16 cellular contexts compared by ENCODE assay signal in genomic region chr5:78573318-78573717, GRCh38.
DNase-seq lines count a peak whose midpoint lies in the region; ATAC-seq and TF ChIP-seq lines count a peak whose summit lies in the region.
"Had no signal": no experiment of that assay in that cellular context is flagged by ENCODE, and none has a peak within 500 bp of the region (broad histone marks: within the 10 kb centered on the region; RNA-seq: fewer than 3 reads in every experiment).

No MANE protein-coding gene starts in this region.

- no peaks in the 10 kb centered on the region for H3K27me3 ChIP-seq in ACC112 (ENCODE audit: insufficient read depth, low read length)

- no peaks in the 10 kb centered on the region for H3K9me3 Mint-ChIP-seq in naive thymus-derived CD8-positive, alpha-beta T cell
- H3K9me3 Mint-ChIP-seq: activated CD4-positive, alpha-beta memory T cell treated with anti-CD3 and anti-CD28 coated beads, Interleukin-2, amount 10 ng/mL, durations not matched to agents 7 days and 5 days; activated naive CD4-positive, alpha-beta T cell treated with anti-CD3 and anti-CD28 coated beads, Interleukin-2, amount 10 ng/mL, durations not matched to agents 7 days and 5 days had no signal

- H3K4me3 ChIP-seq in ACC112 (ENCODE audit: low read depth, low read length), result no peak overlapping the region
- no peak overlapping the region for H3K4me3 ChIP-seq in NB4 (ENCODE audit: low read depth, low read length)
- H3K4me3 ChIP-seq: coronary artery, smooth muscle cell had no signal

- ATAC-seq in GM18868 (IDR thresholded peaks at IDR 0.05; ENCODE audit: unreplicated experiment), result peak; percentile 59
- peak; percentile 60 for ATAC-seq in HG02642 (IDR thresholded peaks at IDR 0.05; ENCODE audit: poor library complexity, unreplicated experiment)
- ATAC-seq in naive thymus-derived CD8-positive, alpha-beta T cell, result no peak
- ATAC-seq: T-helper 17 cell had no signal

- no peak for TF ChIP-seq CTCF in NB4 (IDR thresholded peaks at IDR 0.05; ENCODE audit: low read depth, low read length)

- no peak overlapping the region for H2AFZ ChIP-seq in ACC112 (ENCODE audit: low read length, unreplicated experiment)

- peak overlapping the region; percentile 31; the same call in 1 of the 2 replicates for H3K27ac ChIP-seq in ACC112 (ENCODE audit: low read depth, low read length)

- H3K36me3 Mint-ChIP-seq in naive thymus-derived CD8-positive, alpha-beta T cell, result no peaks in the 10 kb centered on the region
- H3K36me3 Mint-ChIP-seq: activated naive CD4-positive, alpha-beta T cell treated with anti-CD3 and anti-CD28 coated beads, Interleukin-2, amount 10 ng/mL, durations not matched to agents 7 days and 5 days had no signal

- no peak for TF ChIP-seq POLR2A in NB4 (IDR thresholded peaks at IDR 0.05; ENCODE audit: extremely low read depth, insufficient read length)

- no peak overlapping the region for H3K4me3 Mint-ChIP-seq in naive thymus-derived CD8-positive, alpha-beta T cell
- H3K4me3 Mint-ChIP-seq: activated CD4-positive, alpha-beta memory T cell treated with anti-CD3 and anti-CD28 coated beads, Interleukin-2, amount 10 ng/mL, durations not matched to agents 7 days and 5 days; activated naive CD4-positive, alpha-beta T cell treated with anti-CD3 and anti-CD28 coated beads, Interleukin-2, amount 10 ng/mL, durations not matched to agents 7 days and 5 days; T-helper 17 cell had no signal

- DNase-seq in NB4 (ENCODE audit: low read depth), result peak; percentile 73
- no peak for DNase-seq in cortex of kidney (lab: John Stamatoyannopoulos, UW)
- no peak for DNase-seq in naive thymus-derived CD8-positive, alpha-beta T cell
- DNase-seq in cerebellum (ENCODE audit: low spot score), result no peak
- DNase-seq in globus pallidus (ENCODE audit: low spot score), result no peak
- DNase-seq: activated CD4-positive, alpha-beta memory T cell treated with anti-CD3 and anti-CD28 coated beads, Interleukin-2, amount 10 ng/mL, durations not matched to agents 7 days and 5 days; activated naive CD4-positive, alpha-beta T cell treated with anti-CD3 and anti-CD28 coated beads, Interleukin-2, amount 10 ng/mL, durations not matched to agents 7 days and 5 days; DMS79; NCI-H1930; OCI-M1; T-helper 17 cell had no signal

- POLR2A ChIA-PET in naive thymus-derived CD8-positive, alpha-beta T cell (lab: Charles Lee), result no interaction called here

- H3K27ac Mint-ChIP-seq in naive thymus-derived CD8-positive, alpha-beta T cell, result no peak overlapping the region
- H3K27ac Mint-ChIP-seq: activated CD4-positive, alpha-beta memory T cell treated with anti-CD3 and anti-CD28 coated beads, Interleukin-2, amount 10 ng/mL, durations not matched to agents 7 days and 5 days; activated naive CD4-positive, alpha-beta T cell treated with anti-CD3 and anti-CD28 coated beads, Interleukin-2, amount 10 ng/mL, durations not matched to agents 7 days and 5 days; T-helper 17 cell had no signal

- no peaks in the 10 kb centered on the region for H3K36me3 ChIP-seq in ACC112 (ENCODE audit: insufficient read depth, low read length)

- H3K79me2 ChIP-seq in ACC112 (ENCODE audit: control insufficient read depth, insufficient read depth, low read length, unreplicated experiment), result peaks cover 16% of the 10 kb centered on the region

- peaks cover 44% of the 10 kb centered on the region for H3K4me1 ChIP-seq in ACC112 (ENCODE audit: control insufficient read depth, insufficient read depth, low read length, unreplicated experiment)

- H3K4me1 Mint-ChIP-seq in naive thymus-derived CD8-positive, alpha-beta T cell, result peaks cover 0 to 21% (median under 1%) of the 10 kb centered on the region in 4 donors
- H3K4me1 Mint-ChIP-seq: activated naive CD4-positive, alpha-beta T cell treated with anti-CD3 and anti-CD28 coated beads, Interleukin-2, amount 10 ng/mL, durations not matched to agents 7 days and 5 days; T-helper 17 cell had no signal

- H3K27me3 Mint-ChIP-seq in naive thymus-derived CD8-positive, alpha-beta T cell, result peaks cover 0 to 7% (median 0%) of the 10 kb centered on the region in 5 donors

Comparison
In these comparisons a context has a peak if more than half of its experiments do, and no peak if none do; other contexts are left out.
1. ATAC-seq: peak in GM18868 (single experiment) and HG02642 (single experiment); none in naive thymus-derived CD8-positive, alpha-beta T cell (0 of 2).